1 cellular context compared by ENCODE assay signal in the genomic region with DNA sequence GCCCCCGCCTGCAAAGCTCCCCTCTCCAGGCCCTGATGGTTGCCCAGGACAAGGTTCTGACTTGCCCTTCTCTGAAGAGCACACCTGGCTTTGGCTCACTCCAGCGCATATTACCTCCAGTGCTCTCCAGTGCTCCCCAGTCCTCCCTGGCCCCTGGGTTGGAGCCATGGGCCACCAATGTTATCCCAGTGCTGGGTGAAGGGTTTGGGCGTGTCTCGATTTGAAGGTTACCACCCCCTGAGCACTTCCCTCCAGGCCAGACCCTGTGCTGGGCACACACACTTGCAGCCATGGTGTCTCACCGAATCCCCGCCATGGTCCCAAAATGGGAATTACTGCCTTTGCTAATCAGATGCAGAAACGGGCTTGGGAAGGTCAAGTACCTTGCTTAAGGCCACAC.
TF ChIP-seq lines count a peak whose summit lies in the region.

No MANE protein-coding gene starts in this region.

TF ChIP-seq in GM23338, 12 proteins besides CTCF, POLR2A, EP300 and RAD21:
- TF ChIP-seq, protein P1, sequence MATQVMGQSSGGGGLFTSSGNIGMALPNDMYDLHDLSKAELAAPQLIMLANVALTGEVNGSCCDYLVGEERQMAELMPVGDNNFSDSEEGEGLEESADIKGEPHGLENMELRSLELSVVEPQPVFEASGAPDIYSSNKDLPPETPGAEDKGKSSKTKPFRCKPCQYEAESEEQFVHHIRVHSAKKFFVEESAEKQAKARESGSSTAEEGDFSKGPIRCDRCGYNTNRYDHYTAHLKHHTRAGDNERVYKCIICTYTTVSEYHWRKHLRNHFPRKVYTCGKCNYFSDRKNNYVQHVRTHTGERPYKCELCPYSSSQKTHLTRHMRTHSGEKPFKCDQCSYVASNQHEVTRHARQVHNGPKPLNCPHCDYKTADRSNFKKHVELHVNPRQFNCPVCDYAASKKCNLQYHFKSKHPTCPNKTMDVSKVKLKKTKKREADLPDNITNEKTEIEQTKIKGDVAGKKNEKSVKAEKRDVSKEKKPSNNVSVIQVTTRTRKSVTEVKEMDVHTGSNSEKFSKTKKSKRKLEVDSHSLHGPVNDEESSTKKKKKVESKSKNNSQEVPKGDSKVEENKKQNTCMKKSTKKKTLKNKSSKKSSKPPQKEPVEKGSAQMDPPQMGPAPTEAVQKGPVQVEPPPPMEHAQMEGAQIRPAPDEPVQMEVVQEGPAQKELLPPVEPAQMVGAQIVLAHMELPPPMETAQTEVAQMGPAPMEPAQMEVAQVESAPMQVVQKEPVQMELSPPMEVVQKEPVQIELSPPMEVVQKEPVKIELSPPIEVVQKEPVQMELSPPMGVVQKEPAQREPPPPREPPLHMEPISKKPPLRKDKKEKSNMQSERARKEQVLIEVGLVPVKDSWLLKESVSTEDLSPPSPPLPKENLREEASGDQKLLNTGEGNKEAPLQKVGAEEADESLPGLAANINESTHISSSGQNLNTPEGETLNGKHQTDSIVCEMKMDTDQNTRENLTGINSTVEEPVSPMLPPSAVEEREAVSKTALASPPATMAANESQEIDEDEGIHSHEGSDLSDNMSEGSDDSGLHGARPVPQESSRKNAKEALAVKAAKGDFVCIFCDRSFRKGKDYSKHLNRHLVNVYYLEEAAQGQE (IDR thresholded peaks at IDR 0.05; ENCODE audit: unreplicated experiment) = no peak
- no peak for TF ChIP-seq ZNF114 (CRISPR knock-in tag; IDR thresholded peaks at IDR 0.05)
- no peak for TF ChIP-seq CREB1 (CRISPR knock-in tag; IDR thresholded peaks at IDR 0.05; ENCODE audit: low read depth)
- TF ChIP-seq, protein P2, sequence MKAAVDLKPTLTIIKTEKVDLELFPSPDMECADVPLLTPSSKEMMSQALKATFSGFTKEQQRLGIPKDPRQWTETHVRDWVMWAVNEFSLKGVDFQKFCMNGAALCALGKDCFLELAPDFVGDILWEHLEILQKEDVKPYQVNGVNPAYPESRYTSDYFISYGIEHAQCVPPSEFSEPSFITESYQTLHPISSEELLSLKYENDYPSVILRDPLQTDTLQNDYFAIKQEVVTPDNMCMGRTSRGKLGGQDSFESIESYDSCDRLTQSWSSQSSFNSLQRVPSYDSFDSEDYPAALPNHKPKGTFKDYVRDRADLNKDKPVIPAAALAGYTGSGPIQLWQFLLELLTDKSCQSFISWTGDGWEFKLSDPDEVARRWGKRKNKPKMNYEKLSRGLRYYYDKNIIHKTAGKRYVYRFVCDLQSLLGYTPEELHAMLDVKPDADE (IDR thresholded peaks at IDR 0.05) = no peak
- TF ChIP-seq ZNF331 (CRISPR knock-in tag; IDR thresholded peaks at IDR 0.05; ENCODE audit: low read depth) = no peak
- TF ChIP-seq EZH2phosphoT487 (IDR thresholded peaks at IDR 0.05; ENCODE audit: unreplicated experiment) = no peak
- TF ChIP-seq NANOG (IDR thresholded peaks at IDR 0.05; ENCODE audit: borderline replicate concordance) = no peak
- no peak for TF ChIP-seq POLR2AphosphoS5 (IDR thresholded peaks at IDR 0.05; ENCODE audit: low read depth)
